Comparison of ENCODE assay signal across 28 cellular contexts in the genomic region with DNA sequence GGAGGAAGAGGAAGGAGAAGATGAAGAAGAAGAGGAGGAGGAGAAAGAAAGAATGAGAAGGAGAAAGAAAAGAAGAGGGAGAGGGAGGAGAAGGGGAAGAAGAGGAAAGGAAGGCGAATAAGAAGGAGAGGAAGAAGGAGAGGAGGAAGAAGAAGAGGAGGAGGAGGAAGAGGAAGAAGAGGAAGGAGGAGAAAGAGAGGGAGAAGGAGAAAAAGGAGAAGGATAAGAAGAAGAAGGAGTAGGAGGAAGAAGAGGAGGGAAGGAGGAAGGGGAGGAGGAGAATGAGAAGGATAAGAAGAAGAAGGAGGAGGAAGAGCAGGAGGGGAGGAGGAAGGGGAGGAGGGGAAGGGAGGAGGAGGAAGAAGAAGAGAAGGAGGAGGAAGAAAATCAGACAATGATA.
"Had no signal": no experiment of that assay in that cellular context is flagged by ENCODE, and none has a peak within 500 bp of the region (broad histone marks: within the 10 kb centered on the region; RNA-seq: fewer than 3 reads in every experiment).

No MANE protein-coding gene starts in this region.

- H3K27me3 ChIP-seq: brain microvascular endothelial cell, SJCRH30 had no signal

- H3K9me3 ChIP-seq: SJCRH30 had no signal

- ATAC-seq: activated CD8-positive, alpha-beta T cell treated with anti-CD3 and anti-CD28 coated beads for 36 hours; Panc1 had no signal

- FAIRE-seq: colon had no signal

- H3K27ac ChIP-seq: brain microvascular endothelial cell, SJCRH30, SK-N-MC had no signal

- H3K9me3 Mint-ChIP-seq: activated CD4-positive, alpha-beta T cell treated with anti-CD3 and anti-CD28 coated beads, Interleukin-2, amount 10 ng/mL, durations not matched to agents 24 days and 14 days; activated CD8-positive, alpha-beta T cell treated with anti-CD3 and anti-CD28 coated beads for 36 hours; activated naive CD4-positive, alpha-beta T cell treated with anti-CD3 and anti-CD28 coated beads, Interleukin-2, amount 50 U/mL, for 24 hours; activated T-helper 2 cell treated with anti-CD3 and anti-CD28 coated beads, Interferon-gamma antibody, Interleukin-2, Interleukin-4, amounts not matched to agents 10 μg/mL and 5 μg/mL and 100 μg/mL, durations not matched to agents 14 hours and 24 hours and 36 hours had no signal

- H3K36me3 Mint-ChIP-seq: activated naive CD4-positive, alpha-beta T cell treated with anti-CD3 and anti-CD28 coated beads, Interleukin-2, amount 50 U/mL, for 24 hours had no signal

- H3K27me3 Mint-ChIP-seq: activated CD8-positive, alpha-beta T cell treated with anti-CD3 and anti-CD28 coated beads for 36 hours; activated naive CD4-positive, alpha-beta T cell treated with anti-CD3 and anti-CD28 coated beads, Interleukin-2, amount 50 U/mL, for 24 hours had no signal

- DNase-seq: activated CD4-positive, alpha-beta T cell treated with anti-CD3 and anti-CD28 coated beads, Interleukin-2, amount 10 ng/mL, durations not matched to agents 24 days and 14 days; activated CD4-positive, alpha-beta T cell treated with anti-CD3 and anti-CD28 coated beads, Interleukin-2, amount 50 U/mL, for 4 hours; activated CD8-positive, alpha-beta T cell treated with anti-CD3 and anti-CD28 coated beads for 36 hours; activated gamma-delta T cell; activated naive CD4-positive, alpha-beta T cell treated with Interleukin-2 at 50 U/mL for 16 hours; activated T-cell treated with anti-CD3 and anti-CD28 coated beads, Interleukin-2, amount 50 U/mL, for 1 hour; anterior cingulate cortex; brain microvascular endothelial cell; central memory CD4-positive, alpha-beta T cell; MV-4-11; NCI-H1092; NCI-H1436 treated with DMSO at 0.1 percent for 48 hours; NCI-H1694 treated with DMSO at 0.1 percent for 48 hours; NCI-H2029; NCI-H345; NCI-H526; NCI-H748 treated with DMSO at 0.1 percent for 48 hours; NK-92 treated with Interleukin-12 subunit alpha and Interleukin-12 subunit beta, amount 100 ng/mL, for 24 hours; SHP77; SJCRH30; T-helper 1 cell; T-helper 2 cell; T-helper 9 cell had no signal

- H3K27ac Mint-ChIP-seq: activated CD4-positive, alpha-beta T cell treated with anti-CD3 and anti-CD28 coated beads, Interleukin-2, amount 10 ng/mL, durations not matched to agents 24 days and 14 days; activated CD8-positive, alpha-beta T cell treated with anti-CD3 and anti-CD28 coated beads for 36 hours; activated naive CD4-positive, alpha-beta T cell treated with anti-CD3 and anti-CD28 coated beads, Interleukin-2, amount 50 U/mL, for 24 hours; activated T-helper 2 cell treated with anti-CD3 and anti-CD28 coated beads, Interferon-gamma antibody, Interleukin-2, Interleukin-4, amounts not matched to agents 10 μg/mL and 5 μg/mL and 100 μg/mL, durations not matched to agents 14 hours and 24 hours and 36 hours had no signal

- H3K36me3 ChIP-seq: brain microvascular endothelial cell, SJCRH30 had no signal

- H3K4me3 ChIP-seq: SJCRH30, SK-N-MC had no signal

- H3K4me3 Mint-ChIP-seq: activated CD4-positive, alpha-beta T cell treated with anti-CD3 and anti-CD28 coated beads, Interleukin-2, amount 10 ng/mL, durations not matched to agents 24 days and 14 days; activated CD8-positive, alpha-beta T cell treated with anti-CD3 and anti-CD28 coated beads for 36 hours; activated naive CD4-positive, alpha-beta T cell treated with anti-CD3 and anti-CD28 coated beads, Interleukin-2, amount 50 U/mL, for 24 hours had no signal
